7 cellular contexts compared by ENCODE assay signal in genomic region chr2:113136828-113137775, GRCh38. TPM values are rescaled to one million over a fixed set of nuclear protein-coding genes. Genes with fewer than 3 reads are reported as not detected.
DNase-seq lines count a peak whose midpoint lies in the region; ATAC-seq lines count a peak whose summit lies in the region.

No MANE protein-coding gene starts in this region.

- DNase-seq in DMS53 treated with DMSO at 0.1 percent for 48 hours (lab: John Stamatoyannopoulos, UW; ENCODE audit: unreplicated experiment), result peak; percentile 59
- DNase-seq in HS-27A (ENCODE audit: low read depth), result peak; percentile 45
- peak; percentile 51 for DNase-seq in SKM-1 (lab: John Stamatoyannopoulos, UW; ENCODE audit: unreplicated experiment)
- DNase-seq in dedifferentiated amniotic fluid mesenchymal stem cell (ENCODE audit: extremely low spot score), result peak; percentile 51
- peak; percentile 47 for DNase-seq in mesenchymal stem cell

- H2BK120ac ChIP-seq in mesenchymal stem cell (ENCODE audit: low read depth, low read length), result no peak overlapping the region

- peaks cover 4% of the 10 kb centered on the region for H3K4me1 ChIP-seq in mesenchymal stem cell (ENCODE audit: control insufficient read depth, insufficient read depth, low read depth, low read length)

- H3K4me2 ChIP-seq in mesenchymal stem cell (ENCODE audit: low read length, poor library complexity, severe bottlenecking), result no peak overlapping the region

- no peak overlapping the region for H3K4ac ChIP-seq in mesenchymal stem cell (ENCODE audit: low read depth in 1 of 2, low read length in 2 of 2)

- no peaks in the 10 kb centered on the region for H3K36me3 ChIP-seq in mesenchymal stem cell (ENCODE audit: control insufficient read depth in 1 of 2, insufficient read depth in 2 of 2, low read depth in 1 of 2, low read length in 2 of 2)

- no peak overlapping the region for H3K4me3 ChIP-seq in mesenchymal stem cell (ENCODE audit: insufficient read depth in 1 of 2, low read depth in 1 of 2, low read length in 2 of 2)

- no peaks in the 10 kb centered on the region for H3K9me3 ChIP-seq in mesenchymal stem cell (ENCODE audit: control insufficient read depth, low read length)

- H2BK5ac ChIP-seq in mesenchymal stem cell (ENCODE audit: low read depth, low read length, poor library complexity, severe bottlenecking), result no peak overlapping the region

- H3K79me1 ChIP-seq in mesenchymal stem cell (replicated peaks; ENCODE audit: low read length, poor library complexity, severe bottlenecking), result no peaks in the 10 kb centered on the region

- H2BK12ac ChIP-seq in mesenchymal stem cell (ENCODE audit: low read length in 2 of 2), result no peak overlapping the region

- peaks cover 0 to 15% of the 10 kb centered on the region in 2 experiments for H3K27me3 ChIP-seq in mesenchymal stem cell (ENCODE audit: control insufficient read depth in 1 of 2, insufficient read depth in 1 of 2, low read length in 2 of 2)

- H3K23ac ChIP-seq in mesenchymal stem cell (ENCODE audit: low read length in 2 of 2), result no peak overlapping the region

- H2AK5ac ChIP-seq in mesenchymal stem cell (ENCODE audit: low read length, severe bottlenecking), result no peak overlapping the region

- no peak overlapping the region for H3K14ac ChIP-seq in mesenchymal stem cell (ENCODE audit: low read length in 2 of 2)

- peak overlapping the region; percentile 33 for H3K9ac ChIP-seq in mesenchymal stem cell (ENCODE audit: low read length)

- H4K8ac ChIP-seq in mesenchymal stem cell (ENCODE audit: low read length), result no peak overlapping the region

- H3K27ac ChIP-seq in mesenchymal stem cell (ENCODE audit: low read length, poor library complexity, severe bottlenecking), result no peak overlapping the region

- WGBS in mesenchymal stem cell, result 49% methylated on average over 8 of the region's 8 CpGs

- ATAC-seq in GM19035 (IDR thresholded peaks at IDR 0.05; ENCODE audit: unreplicated experiment) (no peak), GM21528 (IDR thresholded peaks at IDR 0.05; ENCODE audit: low FRiP score, unreplicated experiment) (no peak)

- no peak overlapping the region for H4K91ac ChIP-seq in mesenchymal stem cell (ENCODE audit: low read length)

- H2BK15ac ChIP-seq in mesenchymal stem cell (ENCODE audit: low read depth, poor library complexity, severe bottlenecking), result no peak overlapping the region

- H3K18ac ChIP-seq in mesenchymal stem cell (ENCODE audit: low read depth in 1 of 2, low read length in 2 of 2), result no peak overlapping the region

- no peak overlapping the region for H2AFZ ChIP-seq in mesenchymal stem cell (ENCODE audit: low read depth, low read length)

RNA-seq across cellular contexts. Expression of gene IL1RN, which starts 9.7 kb away (rescaled TPM):
- not detected for polyA plus RNA-seq in mesenchymal stem cell (2013, experiment 1 of 2)
- not detected for polyA plus RNA-seq in mesenchymal stem cell (2013, experiment 2 of 2)

RNA-seq across cellular contexts. Expression of gene PSD4, which starts 36.7 kb away (rescaled TPM):
- polyA plus RNA-seq in mesenchymal stem cell (2013, experiment 1 of 2), result 0.37 TPM
- 0.45 TPM for polyA plus RNA-seq in mesenchymal stem cell (2013, experiment 2 of 2)
